ENCODE assay signal across 9 cellular contexts in genomic region chr6:18388252-18388651, GRCh38. TPM values are rescaled to one million over a fixed set of nuclear protein-coding genes. Genes with fewer than 3 reads are reported as not detected.
DNase-seq lines count a peak whose midpoint lies in the region; ATAC-seq, FAIRE-seq and TF ChIP-seq lines count a peak whose summit lies in the region.
"Had no signal": no experiment of that assay in that cellular context is flagged by ENCODE, and none has a peak within 500 bp of the region (broad histone marks: within the 10 kb centered on the region; RNA-seq: fewer than 3 reads in every experiment).

No MANE protein-coding gene starts in this region.

- H3K36me3 ChIP-seq in left ventricle myocardium inferior (no peaks in the 10 kb centered on the region), aorta (ENCODE audit: control insufficient read depth in 1 of 2, insufficient read depth in 2 of 2, low read length in 1 of 2) (no peaks in the 10 kb centered on the region), H7 (replicated peaks; ENCODE audit: control insufficient read depth, insufficient read depth, low read length) (no peaks in the 10 kb centered on the region)

- intact Hi-C loops in left ventricle myocardium inferior (cut with micrococcal nuclease) (no loop called here), Right ventricle myocardium inferior (cut with DNase I) (loop anchor here (5.0 kb wide), 1 partner anchor 46 kb away; no protein-coding TSS in a partner anchor), aorta (cut with DNase I) (loop anchor here (5.0 to 10.0 kb wide), 3 partner anchors 46 to 117 kb away; no protein-coding TSS in a partner anchor)

- 12 to 14% methylated on average over 3 of the region's 3 CpGs for WGBS in aorta, 2 donors

- H3K27ac Mint-ChIP-seq in memory B cell = peak overlapping the region; percentile 88

- ATAC-seq in Right ventricle myocardium inferior (no peak), memory B cell (ENCODE audit: low read depth) (no peak), aorta (ENCODE audit: low FRiP score) (no peak)

- H3K9me3 Mint-ChIP-seq in memory B cell = no peaks in the 10 kb centered on the region

- H3K36me3 Mint-ChIP-seq in memory B cell = peaks cover 2% of the 10 kb centered on the region

- H3K27me3 Mint-ChIP-seq in memory B cell = no peaks in the 10 kb centered on the region

- DNase-seq in left ventricle myocardium inferior (no peak), Right ventricle myocardium inferior (ENCODE audit: missing footprints) (no peak), astrocyte of the cerebellum (ENCODE audit: low read depth) (no peak), memory B cell (ENCODE audit: low spot score in 2 of 2) (no peak), aorta (no peak), GM19239 (ENCODE audit: insufficient read length, low spot score) (no peak), H7 (no peak), retina (no peak)
- DNase-seq: nucleus accumbens had no signal

- H3K27ac ChIP-seq in left ventricle myocardium inferior (replicated peaks) (peak overlapping the region; percentile 91), aorta (ENCODE audit: low read depth in 1 of 2, low read length in 2 of 2) (peak overlapping the region in 1 of 2 donors; percentile 34)

- peaks cover 35% of the 10 kb centered on the region for H3K4me1 Mint-ChIP-seq in memory B cell

- H3K9me3 ChIP-seq in left ventricle myocardium inferior (replicated peaks) (no peaks in the 10 kb centered on the region), aorta (ENCODE audit: control insufficient read depth, low read length) (no peaks in the 10 kb centered on the region)

- FAIRE-seq in GM19239 (lab: Jason Lieb, UNC) = no peak

- peak overlapping the region; percentile 76 for H3K4me3 ChIP-seq in left ventricle myocardium inferior
- peak overlapping the region; percentile 58 for H3K4me3 ChIP-seq in astrocyte of the cerebellum (ENCODE audit: low read depth, low read length)
- H3K4me3 ChIP-seq in aorta (ENCODE audit: low read length in 2 of 2) = peak overlapping the region; percentile 43 to 96
- H3K4me3 ChIP-seq in H7 (ENCODE audit: insufficient read depth, low read depth, low read length) = no peak overlapping the region

- in situ Hi-C loops in astrocyte of the cerebellum (cut with HindIII; ENCODE audit: low sequenced_read_pairs) = no loop called here

- peak overlapping the region; percentile 99 for H3K4me3 Mint-ChIP-seq in memory B cell

- TF ChIP-seq CTCF in left ventricle myocardium inferior (IDR thresholded peaks at IDR 0.05; ENCODE audit: borderline replicate concordance) (no peak), astrocyte of the cerebellum (IDR thresholded peaks at IDR 0.05; ENCODE audit: low read depth, low read length, missing control alignments) (no peak)

- H3K4me1 ChIP-seq in left ventricle myocardium inferior (peaks cover 72% of the 10 kb centered on the region), aorta (ENCODE audit: control insufficient read depth in 1 of 2, insufficient read depth in 2 of 2, low read length in 2 of 2) (peaks cover 0 to 2% of the 10 kb centered on the region in 2 donors)

- no peaks in the 10 kb centered on the region for H3K27me3 ChIP-seq in left ventricle myocardium inferior (ENCODE audit: low read depth)
- no peaks in the 10 kb centered on the region for H3K27me3 ChIP-seq in aorta (ENCODE audit: control insufficient read depth in 1 of 2, insufficient read depth in 2 of 2, low read length in 1 of 2)
- H3K27me3 ChIP-seq in H7 (ENCODE audit: control insufficient read depth, insufficient read depth, low read length) = no peaks in the 10 kb centered on the region

RNA-seq across cellular contexts. Expression of gene RNF144B, which starts 1.1 kb away (rescaled TPM):
- total RNA-seq in left ventricle myocardium inferior (14.1 TPM), Right ventricle myocardium inferior (18.2 TPM), aorta (10 to 100 TPM; 24.2 to 35.9 TPM)
- 1 to 10 TPM; 4.9 to 6.2 TPM for polyA plus RNA-seq in aorta
- total RNA-seq in H7 (2014; rRNA removed; shearing (Covaris generic)) = 1.4 and 1.7 TPM in 2 replicates
